9 cellular contexts compared by ENCODE assay signal in the genomic region with DNA sequence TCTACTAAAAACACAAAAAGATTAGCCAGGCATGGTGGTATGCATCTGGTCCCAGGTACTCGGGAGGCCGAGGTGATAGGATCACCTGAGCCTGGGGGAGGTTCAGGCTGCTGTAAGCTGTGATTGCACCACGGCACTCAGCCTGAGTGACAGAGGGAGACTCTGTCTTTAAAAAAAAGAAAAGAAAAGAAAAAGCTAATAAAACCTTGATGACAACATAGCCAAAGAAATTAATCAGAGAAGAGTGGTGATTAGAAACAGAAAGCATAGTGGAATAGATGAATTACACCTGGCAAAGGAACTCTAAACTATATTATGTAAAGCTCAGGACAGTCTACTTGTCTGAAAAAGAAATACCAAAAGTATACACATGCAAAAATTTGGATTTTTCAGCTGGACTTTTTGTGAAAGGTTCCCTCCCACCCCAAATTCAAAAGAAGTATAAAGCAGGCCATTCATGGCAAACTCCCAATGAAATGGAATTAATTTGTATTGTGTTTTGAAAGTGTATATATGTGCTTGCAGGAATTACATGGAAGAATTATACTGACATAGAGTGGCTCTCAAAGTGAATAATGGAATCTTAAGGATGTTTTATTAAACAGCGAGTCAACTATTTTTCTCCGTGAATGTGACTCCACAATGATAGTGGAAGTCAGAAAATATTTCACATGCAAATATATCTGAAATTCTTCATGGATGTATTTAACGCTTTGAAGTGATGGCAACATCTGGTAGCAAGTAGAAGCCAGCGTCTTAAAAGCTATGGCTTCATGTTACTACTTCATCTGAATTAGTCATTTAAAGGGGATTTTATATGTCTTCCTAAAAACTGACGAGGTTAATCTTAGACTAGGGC. TPM values are rescaled to one million over a fixed set of nuclear protein-coding genes. Genes with fewer than 3 reads are reported as not detected.
DNase-seq lines count a peak whose midpoint lies in the region; ATAC-seq and TF ChIP-seq lines count a peak whose summit lies in the region.
"Had no signal": no experiment of that assay in that cellular context is flagged by ENCODE, and none has a peak within 500 bp of the region (broad histone marks: within the 10 kb centered on the region; RNA-seq: fewer than 3 reads in every experiment).

No MANE protein-coding gene starts in this region.

- no peaks in the 10 kb centered on the region for H3K36me3 ChIP-seq in thyroid gland
- H3K36me3 ChIP-seq: colonic mucosa had no signal

- no peak for ATAC-seq in HG03175 (IDR thresholded peaks at IDR 0.05; ENCODE audit: unreplicated experiment)

- H3K4me1 ChIP-seq in thyroid gland, result peaks cover 0 to 13% of the 10 kb centered on the region in 2 donors
- H3K4me1 ChIP-seq: colonic mucosa had no signal

- H3K27me3 ChIP-seq in layer of hippocampus (ENCODE audit: control insufficient read depth, insufficient read depth, low read length), result no peaks in the 10 kb centered on the region
- H3K27me3 ChIP-seq in thyroid gland, result no peaks in the 10 kb centered on the region
- H3K27me3 ChIP-seq: colonic mucosa had no signal

- H3K27ac ChIP-seq in cingulate gyrus (ENCODE audit: low read depth, low read length) (peak overlapping the region; percentile 71), layer of hippocampus (ENCODE audit: low read depth, low read length) (peak overlapping the region; percentile 57), thyroid gland (peak overlapping the region; percentile 69 to 94 (median 85))
- H3K27ac ChIP-seq: colonic mucosa had no signal

- WGBS in thyroid gland, 2 donors, result 22 to 34% methylated on average over 8 of the region's 8 CpGs

- DNase-seq in LHCN-M2 (ENCODE audit: low read depth) (peak; percentile 67), thyroid gland (peak; percentile 83 to 84), retina (no peak), KBM-7 (no peak)
- DNase-seq: activated CD4-positive, alpha-beta memory T cell treated with anti-CD3 and anti-CD28 coated beads, Interleukin-2, amount 10 ng/mL, durations not matched to agents 7 days and 5 days; colonic mucosa had no signal

- peak in 1 of 2 donors; percentile 56 for TF ChIP-seq POLR2A in thyroid gland (IDR thresholded peaks at IDR 0.05)

- H3K9me3 ChIP-seq in thyroid gland, result no peaks in the 10 kb centered on the region
- H3K9me3 ChIP-seq: colonic mucosa had no signal

- no peak overlapping the region for H3K4me3 ChIP-seq in thyroid gland (replicated peaks in 1 of 3)
- H3K4me3 ChIP-seq: colonic mucosa had no signal

- no peak for TF ChIP-seq CTCF in thyroid gland (IDR thresholded peaks at IDR 0.05)

- in situ Hi-C loops in KBM-7 (cut with MboI; ENCODE audit: low pct_unique_long_range_greater_than_20kb, low sequenced_read_pairs), result no loop called here

- intact Hi-C loops in thyroid gland (cut with DNase I), result no loop called here

RNA-seq across cellular contexts. Expression of gene PLS3, which starts 22.1 kb away (rescaled TPM):
- total RNA-seq in LHCN-M2 (2014; rRNA removed) (108 and 124 TPM in 2 replicates), thyroid gland (100 to 1,000 TPM; 238 to 366 (median 300) TPM)
- polyA plus RNA-seq in LHCN-M2 (2012), result 61.9 TPM

Comparison
In these comparisons a context has a peak if more than half of its experiments do, and no peak if none do; other contexts are left out.
1. DNase-seq: peak in LHCN-M2 (single experiment) and thyroid gland (2 of 2); none in retina (single experiment) and KBM-7 (single experiment).
2. Peak in every context shown above with its lines, with median percentiles within 50 percentile points of each other: H3K27ac ChIP-seq.